8 cellular contexts compared by ENCODE assay signal in genomic region chrX:153763989-153764755, GRCh38. TPM values are rescaled to one million over a fixed set of nuclear protein-coding genes. Genes with fewer than 3 reads are reported as not detected.
DNase-seq lines count a peak whose midpoint lies in the region; ATAC-seq and TF ChIP-seq lines count a peak whose summit lies in the region.

Gene PLXNB3, plus strand, starts transcription at chrX:153764249. Its CDS starts 1,287 bp downstream, at chrX:153765536.

- no CpG with 5 or more reads among the region's 26 CpGs for WGBS in gastroesophageal sphincter (ENCODE audit: low coverage in 1 of 2), 2 donors

- H3F3A ChIP-seq in Loucy (ENCODE audit: low read depth): no peaks in the 10 kb centered on the region

- peaks cover 4% of the 10 kb centered on the region for H3K4me1 ChIP-seq in Loucy (ENCODE audit: insufficient read depth, low read length, poor library complexity, severe bottlenecking)
- peaks cover 0 to 36% (median 4%) of the 10 kb centered on the region in 3 donors for H3K4me1 ChIP-seq in gastroesophageal sphincter
- peaks cover 5% of the 10 kb centered on the region for H3K4me1 ChIP-seq in osteoblast (ENCODE audit: insufficient read depth, low read length)

- peaks cover 6% of the 10 kb centered on the region for H3K4me1 Mint-ChIP-seq in activated naive CD4-positive, alpha-beta T cell treated with anti-CD3 and anti-CD28 coated beads for 36 hours (ENCODE audit: low read depth)

- no peak for TF ChIP-seq POLR2A in gastroesophageal sphincter (IDR thresholded peaks at IDR 0.05)

- CTCF ChIA-PET in activated naive CD4-positive, alpha-beta T cell treated with anti-CD3 and anti-CD28 coated beads for 36 hours (lab: Charles Lee): interaction anchor here (0.6 to 4.9 kb wide), 9 partner anchors 9 to 392 kb away, joined by 3 to 36 read pairs (median 4); no protein-coding TSS in a partner anchor

- H2AFZ ChIP-seq in Loucy (ENCODE audit: low read length) (no peak within 1 kb of the TSS), osteoblast (ENCODE audit: low read length) (peak within 1 kb of the TSS; percentile 37)

- peak within 1 kb of the TSS; percentile 32 for H3K9ac ChIP-seq in Loucy (ENCODE audit: low read depth, low read length, poor library complexity, severe bottlenecking)

- peak; percentile 77 for ATAC-seq in gastroesophageal sphincter

- H3K9me2 ChIP-seq in Loucy (replicated peaks; ENCODE audit: low read depth, low read length): no peaks in the 10 kb centered on the region

- no peaks in the 10 kb centered on the region for H3K27me3 Mint-ChIP-seq in activated naive CD4-positive, alpha-beta T cell treated with anti-CD3 and anti-CD28 coated beads for 36 hours (ENCODE audit: low read depth)

- H3K27ac Mint-ChIP-seq in activated naive CD4-positive, alpha-beta T cell treated with anti-CD3 and anti-CD28 coated beads for 36 hours: no peak within 1 kb of the TSS

- intact Hi-C loops in activated naive CD4-positive, alpha-beta T cell treated with anti-CD3 and anti-CD28 coated beads for 36 hours (cut with micrococcal nuclease): loop anchor here (1.0 kb wide), 4 partner anchors 30 to 189 kb away; partner anchors contain the start of genes IDH3G and SSR4

- no peaks in the 10 kb centered on the region for H3K9me3 Mint-ChIP-seq in activated naive CD4-positive, alpha-beta T cell treated with anti-CD3 and anti-CD28 coated beads for 36 hours

- no peaks in the 10 kb centered on the region for H3K79me2 ChIP-seq in Loucy (ENCODE audit: insufficient read depth, low read length)
- peaks cover 6% of the 10 kb centered on the region for H3K79me2 ChIP-seq in osteoblast (ENCODE audit: insufficient read depth, low read length)

- H3K36me3 ChIP-seq in Loucy (ENCODE audit: insufficient read depth, low read length) (no peaks in the 10 kb centered on the region), gastroesophageal sphincter (peaks cover 0 to 10% of the 10 kb centered on the region in 2 donors), osteoblast (ENCODE audit: insufficient read depth, low read length) (no peaks in the 10 kb centered on the region)

- H4K20me1 ChIP-seq in Loucy (ENCODE audit: insufficient read depth, low read length, poor library complexity, severe bottlenecking) (no peaks in the 10 kb centered on the region), osteoblast (ENCODE audit: insufficient read depth, low read length) (peaks cover 9% of the 10 kb centered on the region)

- H3K4me3 ChIP-seq in Loucy (ENCODE audit: low read length, poor library complexity, severe bottlenecking) (peak within 1 kb of the TSS; percentile 21), gastroesophageal sphincter (peak within 1 kb of the TSS; percentile 33 to 46), osteoblast (ENCODE audit: insufficient read depth, low read length) (peak within 1 kb of the TSS; percentile 70)

- H3K4me2 ChIP-seq in Loucy (ENCODE audit: low read depth, low read length, poor library complexity, severe bottlenecking) (peak within 1 kb of the TSS; percentile 44), osteoblast (ENCODE audit: insufficient read depth, low read length) (peak within 1 kb of the TSS; percentile 74)

- H3K27me3 ChIP-seq in Loucy (ENCODE audit: insufficient read depth, low read length, poor library complexity, severe bottlenecking) (no peaks in the 10 kb centered on the region), gastroesophageal sphincter (no peaks in the 10 kb centered on the region), osteoblast (ENCODE audit: insufficient read depth, low read length) (no peaks in the 10 kb centered on the region)

- H3K4me3 Mint-ChIP-seq in activated naive CD4-positive, alpha-beta T cell treated with anti-CD3 and anti-CD28 coated beads for 36 hours: no peak within 1 kb of the TSS

- H3K27ac ChIP-seq in gastroesophageal sphincter (peak within 1 kb of the TSS; percentile 15 to 83 (median 78)), osteoblast (ENCODE audit: low read depth, low read length) (no peak within 1 kb of the TSS), temporal lobe (ENCODE audit: low read depth, low read length) (peak within 1 kb of the TSS; percentile 99)

- DNase-seq in NCI-H524 (lab: John Stamatoyannopoulos, UW): peak; percentile 69 to 86
- DNase-seq in NCI-H524 treated with DMSO at 0.1 percent for 48 hours (lab: John Stamatoyannopoulos, UW): no peak
- DNase-seq in SK-N-DZ (ENCODE audit: low spot score): peak; percentile 61
- DNase-seq in activated naive CD4-positive, alpha-beta T cell treated with anti-CD3 and anti-CD28 coated beads for 36 hours: peak; percentile 82
- DNase-seq in osteoblast (ENCODE audit: insufficient read length, low spot score, missing footprints): peak; percentile 98

- H3K36me3 Mint-ChIP-seq in activated naive CD4-positive, alpha-beta T cell treated with anti-CD3 and anti-CD28 coated beads for 36 hours (ENCODE audit: low read depth): no peaks in the 10 kb centered on the region

- peak; percentile 73 for TF ChIP-seq CTCF in Loucy (conservative IDR thresholded peaks at IDR 0.05; ENCODE audit: low read length)
- peak in 3 of 4 experiments; percentile 78 to 92 (median 79) for TF ChIP-seq CTCF in gastroesophageal sphincter (IDR thresholded peaks at IDR 0.05)
- TF ChIP-seq CTCF in osteoblast (IDR thresholded peaks at IDR 0.05; ENCODE audit: extremely low read depth, low read depth, low read length): peak; percentile 77

- TF ChIP-seq EP300 in gastroesophageal sphincter (IDR thresholded peaks at IDR 0.05): no peak

- no peaks in the 10 kb centered on the region for H3K9me3 ChIP-seq in Loucy (ENCODE audit: insufficient read depth, low read depth, low read length)
- no peaks in the 10 kb centered on the region for H3K9me3 ChIP-seq in gastroesophageal sphincter
- no peaks in the 10 kb centered on the region for H3K9me3 ChIP-seq in osteoblast (ENCODE audit: low read depth, low read length)

RNA-seq across cellular contexts. Expression of gene PLXNB3, which starts in this region (rescaled TPM):
- 0.53 and 1.4 TPM in 2 replicates for polyA plus RNA-seq in SK-N-DZ (2014; cell fraction: cytosol; rRNA removed)
- polyA plus RNA-seq in SK-N-DZ (2014; cell fraction: nucleus; rRNA removed): 6.2 and 8.0 TPM in 2 replicates
- under 1 TPM; 0.05 to 0.44 TPM for total RNA-seq in activated naive CD4-positive, alpha-beta T cell treated with anti-CD3 and anti-CD28 coated beads for 36 hours
- 10 to 100 TPM in 3 of 4 donors, 1 to 10 TPM in 1; 9.2 to 19.2 (median 16.8) TPM for total RNA-seq in gastroesophageal sphincter
- 2.7 and 4.3 TPM in 2 replicates for total RNA-seq in osteoblast
- 2.2 TPM for total RNA-seq in temporal lobe

Comparison
In these comparisons a context has a peak if more than half of its experiments do, and no peak if none do; other contexts are left out.
1. Peak in DNase-seq in activated naive CD4-positive, alpha-beta T cell treated with anti-CD3 and anti-CD28 coated beads for 36 hours; RNA of the gene not detected or under 1 TPM.